8 cellular contexts compared by ENCODE assay signal in genomic region chr19:38514812-38515633, GRCh38.
DNase-seq lines count a peak whose midpoint lies in the region; ATAC-seq and TF ChIP-seq lines count a peak whose summit lies in the region.

No MANE protein-coding gene starts in this region.

- H3K9me3 ChIP-seq in lung (ENCODE audit: control insufficient read depth in 2 of 2, insufficient read depth in 1 of 2, low read length in 1 of 2), result no peaks in the 10 kb centered on the region

- H3K36me3 ChIP-seq in lung (ENCODE audit: control insufficient read depth in 2 of 2, insufficient read depth in 2 of 2, low read length in 2 of 2), result no peaks in the 10 kb centered on the region

- TF ChIP-seq CTCF in AG10803 (conservative IDR thresholded peaks at IDR 0.05; ENCODE audit: low read length), result peak; percentile 70
- TF ChIP-seq CTCF in lung (IDR thresholded peaks at IDR 0.05; ENCODE audit: control extremely low read depth, extremely low read depth), result peak; percentile 75

- WGBS in lung, 2 donors, result 25 to 44% methylated on average over 25 to 32 of the region's 32 CpGs

- H3K4me3 ChIP-seq in AG10803 (ENCODE audit: low read length) (no peak overlapping the region), lung (no peak overlapping the region)

- H3K4me1 ChIP-seq in lung (ENCODE audit: control insufficient read depth in 2 of 2, insufficient read depth in 2 of 2, low read length in 2 of 2), result no peaks in the 10 kb centered on the region

- no peaks in the 10 kb centered on the region for H3K27me3 ChIP-seq in lung (ENCODE audit: control insufficient read depth, insufficient read depth)

- DNase-seq in AG10803 (ENCODE audit: low read depth) (peak; percentile 33), NCI-H345 (lab: John Stamatoyannopoulos, UW) (peak; percentile 83), dedifferentiated amniotic fluid mesenchymal stem cell (ENCODE audit: extremely low spot score) (peak; percentile 20), lung (ENCODE audit: low spot score) (peak; percentile 51)
- peak; percentile 68 to 72 for DNase-seq in activated CD4-positive, alpha-beta T cell treated with anti-CD3 and anti-CD28 coated beads, Interleukin-2, amount 50 U/mL, for 24 hours (ENCODE audit: low read depth in 1 of 2, low spot score in 1 of 2)
- DNase-seq in stimulated activated CD8-positive, alpha-beta memory T cell treated with anti-CD3 and anti-CD28 coated beads, Interleukin-15, amount 100 ng/mL, for 1 hour (ENCODE audit: low read depth), result peak; percentile 50

- ATAC-seq in GM21576 (IDR thresholded peaks at IDR 0.05; ENCODE audit: unreplicated experiment) (peak; percentile 60), lung (ENCODE audit: insufficient read depth, low FRiP score) (peak; percentile 87), GM18517 (IDR thresholded peaks at IDR 0.05; ENCODE audit: unreplicated experiment) (no peak)

- no peak overlapping the region for H3K27ac ChIP-seq in lung (ENCODE audit: low read depth in 1 of 2, low read length in 1 of 2)

Comparison
In these comparisons a context has a peak if more than half of its experiments do, and no peak if none do; other contexts are left out.
1. DNase-seq: peak in every context shown above with its lines; median percentile 83 in NCI-H345; 70 in activated CD4-positive, alpha-beta T cell treated with anti-CD3 and anti-CD28 coated beads, Interleukin-2, amount 50 U/mL, for 24 hours; 51 in lung; 50 in stimulated activated CD8-positive, alpha-beta memory T cell treated with anti-CD3 and anti-CD28 coated beads, Interleukin-15, amount 100 ng/mL, for 1 hour; 33 in AG10803; 20 in dedifferentiated amniotic fluid mesenchymal stem cell.